In the genomic region with DNA sequence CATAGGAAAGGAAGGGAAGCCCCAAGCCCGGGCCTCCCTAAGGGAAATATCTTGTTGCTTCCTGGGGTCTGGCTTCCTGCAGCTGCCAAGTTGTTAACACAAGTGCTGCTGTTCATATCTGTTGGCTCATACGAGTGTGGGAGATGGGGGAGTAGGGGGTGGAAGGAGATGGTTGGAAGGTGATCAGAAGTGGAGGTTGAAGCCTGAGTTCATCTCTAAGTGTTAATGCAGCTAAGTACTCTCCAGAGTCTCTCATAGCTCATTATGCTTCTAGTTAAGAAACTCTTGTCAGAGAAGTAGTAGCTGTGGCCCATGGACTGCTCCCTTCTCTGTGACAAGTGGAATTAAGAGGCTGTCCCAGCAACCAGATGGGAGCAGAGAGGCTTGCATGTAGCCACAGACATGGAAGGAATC, we compare ENCODE assay signal across 1 cellular context.
A peak's percentile ranks its signal among the peaks of the same experiment; 100 is the strongest.
TF ChIP-seq lines count a peak whose summit lies in the region.

No MANE protein-coding gene starts in this region.

TF ChIP-seq in HEK293, 187 proteins besides CTCF, POLR2A, EP300 and RAD21 (continued from another document):
- TF ChIP-seq, protein P1, sequence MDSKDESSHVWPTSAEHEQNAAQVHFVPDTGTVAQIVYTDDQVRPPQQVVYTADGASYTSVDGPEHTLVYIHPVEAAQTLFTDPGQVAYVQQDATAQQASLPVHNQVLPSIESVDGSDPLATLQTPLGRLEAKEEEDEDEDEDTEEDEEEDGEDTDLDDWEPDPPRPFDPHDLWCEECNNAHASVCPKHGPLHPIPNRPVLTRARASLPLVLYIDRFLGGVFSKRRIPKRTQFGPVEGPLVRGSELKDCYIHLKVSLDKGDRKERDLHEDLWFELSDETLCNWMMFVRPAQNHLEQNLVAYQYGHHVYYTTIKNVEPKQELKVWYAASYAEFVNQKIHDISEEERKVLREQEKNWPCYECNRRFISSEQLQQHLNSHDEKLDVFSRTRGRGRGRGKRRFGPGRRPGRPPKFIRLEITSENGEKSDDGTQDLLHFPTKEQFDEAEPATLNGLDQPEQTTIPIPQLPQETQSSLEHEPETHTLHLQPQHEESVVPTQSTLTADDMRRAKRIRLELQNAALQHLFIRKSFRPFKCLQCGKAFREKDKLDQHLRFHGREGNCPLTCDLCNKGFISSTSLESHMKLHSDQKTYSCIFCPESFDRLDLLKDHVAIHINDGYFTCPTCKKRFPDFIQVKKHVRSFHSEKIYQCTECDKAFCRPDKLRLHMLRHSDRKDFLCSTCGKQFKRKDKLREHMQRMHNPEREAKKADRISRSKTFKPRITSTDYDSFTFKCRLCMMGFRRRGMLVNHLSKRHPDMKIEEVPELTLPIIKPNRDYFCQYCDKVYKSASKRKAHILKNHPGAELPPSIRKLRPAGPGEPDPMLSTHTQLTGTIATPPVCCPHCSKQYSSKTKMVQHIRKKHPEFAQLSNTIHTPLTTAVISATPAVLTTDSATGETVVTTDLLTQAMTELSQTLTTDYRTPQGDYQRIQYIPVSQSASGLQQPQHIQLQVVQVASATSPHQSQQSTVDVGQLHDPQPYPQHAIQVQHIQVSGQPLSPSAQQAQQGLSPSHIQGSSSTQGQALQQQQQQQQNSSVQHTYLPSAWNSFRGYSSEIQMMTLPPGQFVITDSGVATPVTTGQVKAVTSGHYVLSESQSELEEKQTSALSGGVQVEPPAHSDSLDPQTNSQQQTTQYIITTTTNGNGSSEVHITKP (tag by site-specific recombination; IDR thresholded peaks at IDR 0.05), result peak; percentile 93
- TF ChIP-seq, protein P2, sequence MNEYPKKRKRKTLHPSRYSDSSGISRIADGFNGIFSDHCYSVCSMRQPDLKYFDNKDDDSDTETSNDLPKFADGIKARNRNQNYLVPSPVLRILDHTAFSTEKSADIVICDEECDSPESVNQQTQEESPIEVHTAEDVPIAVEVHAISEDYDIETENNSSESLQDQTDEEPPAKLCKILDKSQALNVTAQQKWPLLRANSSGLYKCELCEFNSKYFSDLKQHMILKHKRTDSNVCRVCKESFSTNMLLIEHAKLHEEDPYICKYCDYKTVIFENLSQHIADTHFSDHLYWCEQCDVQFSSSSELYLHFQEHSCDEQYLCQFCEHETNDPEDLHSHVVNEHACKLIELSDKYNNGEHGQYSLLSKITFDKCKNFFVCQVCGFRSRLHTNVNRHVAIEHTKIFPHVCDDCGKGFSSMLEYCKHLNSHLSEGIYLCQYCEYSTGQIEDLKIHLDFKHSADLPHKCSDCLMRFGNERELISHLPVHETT (tag by site-specific recombination; IDR thresholded peaks at IDR 0.05), result no peak
- TF ChIP-seq GLIS1 (tag by site-specific recombination; IDR thresholded peaks at IDR 0.05) (peak; percentile 40), MZF1 (tag by site-specific recombination; IDR thresholded peaks at IDR 0.05; ENCODE audit: borderline replicate concordance) (no peak), OSR2 (tag by site-specific recombination; IDR thresholded peaks at IDR 0.05) (peak; percentile 88), ZIC2 (tag by site-specific recombination; IDR thresholded peaks at IDR 0.05) (peak; percentile 49), SCRT2 (tag by site-specific recombination; IDR thresholded peaks at IDR 0.05) (0 out of 2 replicates have a peak, but pooled peaks have one; percentile 14), ZNF341 (tag by site-specific recombination; IDR thresholded peaks at IDR 0.05; ENCODE audit: low read depth) (peak; percentile 35; the same call in 1 of the 2 replicates), FEZF1 (tag by site-specific recombination; IDR thresholded peaks at IDR 0.05) (peak; percentile 66), ZFHX2 (tag by site-specific recombination; conservative IDR thresholded peaks at IDR 0.05) (peak; percentile 50)
- TF ChIP-seq, protein P3, sequence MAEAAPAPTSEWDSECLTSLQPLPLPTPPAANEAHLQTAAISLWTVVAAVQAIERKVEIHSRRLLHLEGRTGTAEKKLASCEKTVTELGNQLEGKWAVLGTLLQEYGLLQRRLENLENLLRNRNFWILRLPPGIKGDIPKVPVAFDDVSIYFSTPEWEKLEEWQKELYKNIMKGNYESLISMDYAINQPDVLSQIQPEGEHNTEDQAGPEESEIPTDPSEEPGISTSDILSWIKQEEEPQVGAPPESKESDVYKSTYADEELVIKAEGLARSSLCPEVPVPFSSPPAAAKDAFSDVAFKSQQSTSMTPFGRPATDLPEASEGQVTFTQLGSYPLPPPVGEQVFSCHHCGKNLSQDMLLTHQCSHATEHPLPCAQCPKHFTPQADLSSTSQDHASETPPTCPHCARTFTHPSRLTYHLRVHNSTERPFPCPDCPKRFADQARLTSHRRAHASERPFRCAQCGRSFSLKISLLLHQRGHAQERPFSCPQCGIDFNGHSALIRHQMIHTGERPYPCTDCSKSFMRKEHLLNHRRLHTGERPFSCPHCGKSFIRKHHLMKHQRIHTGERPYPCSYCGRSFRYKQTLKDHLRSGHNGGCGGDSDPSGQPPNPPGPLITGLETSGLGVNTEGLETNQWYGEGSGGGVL (tag by site-specific recombination; IDR thresholded peaks at IDR 0.05), result peak; percentile 89
- TF ChIP-seq, protein P4, sequence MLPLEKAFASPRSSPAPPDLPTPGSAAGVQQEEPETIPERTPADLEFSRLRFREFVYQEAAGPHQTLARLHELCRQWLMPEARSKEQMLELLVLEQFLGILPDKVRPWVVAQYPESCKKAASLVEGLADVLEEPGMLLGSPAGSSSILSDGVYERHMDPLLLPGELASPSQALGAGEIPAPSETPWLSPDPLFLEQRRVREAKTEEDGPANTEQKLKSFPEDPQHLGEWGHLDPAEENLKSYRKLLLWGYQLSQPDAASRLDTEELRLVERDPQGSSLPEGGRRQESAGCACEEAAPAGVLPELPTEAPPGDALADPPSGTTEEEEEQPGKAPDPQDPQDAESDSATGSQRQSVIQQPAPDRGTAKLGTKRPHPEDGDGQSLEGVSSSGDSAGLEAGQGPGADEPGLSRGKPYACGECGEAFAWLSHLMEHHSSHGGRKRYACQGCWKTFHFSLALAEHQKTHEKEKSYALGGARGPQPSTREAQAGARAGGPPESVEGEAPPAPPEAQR (tag by site-specific recombination; IDR thresholded peaks at IDR 0.05), result 0 out of 2 replicates have a peak, but pooled peaks have one; percentile 26
TF ChIP-seq in HEK293: peak in this region for 11.
